Comparison of ENCODE assay signal across 1 cellular context in genomic region chr5:132905938-132906337, GRCh38.
TF ChIP-seq lines count a peak whose summit lies in the region.

No MANE protein-coding gene starts in this region.

TF ChIP-seq in HepG2, 621 proteins besides CTCF, POLR2A, EP300 and RAD21 (continued from another document and continues in another):
- TF ChIP-seq ZNF800 (CRISPR knock-in tag; IDR thresholded peaks at IDR 0.05) = no peak
- no peak for TF ChIP-seq ZNF577 (CRISPR knock-in tag; IDR thresholded peaks at IDR 0.05; ENCODE audit: borderline replicate concordance, low read depth)
- TF ChIP-seq ZNF256 (CRISPR knock-in tag; conservative IDR thresholded peaks at IDR 0.05) = no peak
- no peak for TF ChIP-seq EZH2 (conservative IDR thresholded peaks at IDR 0.05; ENCODE audit: low read depth, low read length)
- no peak for TF ChIP-seq ZNF543 (CRISPR knock-in tag; IDR thresholded peaks at IDR 0.05)
- TF ChIP-seq EHMT2 (IDR thresholded peaks at IDR 0.05; ENCODE audit: borderline replicate concordance, low read depth, low read length) = no peak
- TF ChIP-seq SOX13 (IDR thresholded peaks at IDR 0.05) = no peak
- TF ChIP-seq SOX13 (CRISPR knock-in tag; conservative IDR thresholded peaks at IDR 0.05 in 1 of 2, IDR thresholded peaks at IDR 0.05 in 1 of 2) = peak in 1 of 2 experiments; percentile 53; a peak in 1 of 4 replicates
- TF ChIP-seq ARID3A (IDR thresholded peaks at IDR 0.05; ENCODE audit: low read depth, low read length) = peak; percentile 92
- no peak for TF ChIP-seq ZNF687 (CRISPR knock-in tag; IDR thresholded peaks at IDR 0.05)
- no peak for TF ChIP-seq KLF9 (CRISPR knock-in tag; IDR thresholded peaks at IDR 0.05; ENCODE audit: low read depth)
- TF ChIP-seq KDM5B (CRISPR knock-in tag; IDR thresholded peaks at IDR 0.05; ENCODE audit: borderline replicate concordance) = no peak
- no peak for TF ChIP-seq SMARCC2 (IDR thresholded peaks at IDR 0.05)
- TF ChIP-seq MEIS2 (CRISPR knock-in tag; IDR thresholded peaks at IDR 0.05) = no peak
- TF ChIP-seq NCOR1 (IDR thresholded peaks at IDR 0.05; ENCODE audit: borderline replicate concordance, low read length) = no peak
- TF ChIP-seq MYPOP (CRISPR knock-in tag; IDR thresholded peaks at IDR 0.05) = peak; percentile 45; the same call in 1 of the 2 replicates
- peak; percentile 74 for TF ChIP-seq SAP130 (CRISPR knock-in tag; IDR thresholded peaks at IDR 0.05; ENCODE audit: low read depth)
- TF ChIP-seq SMYD3 (CRISPR knock-in tag; IDR thresholded peaks at IDR 0.05) = no peak
- TF ChIP-seq KLF15 (CRISPR knock-in tag; IDR thresholded peaks at IDR 0.05; ENCODE audit: borderline replicate concordance) = no peak
- TF ChIP-seq KAT7 (CRISPR knock-in tag; IDR thresholded peaks at IDR 0.05; ENCODE audit: borderline replicate concordance) = no peak
- TF ChIP-seq FOXA3 (CRISPR knock-in tag; IDR thresholded peaks at IDR 0.05) = peak; percentile 95
- TF ChIP-seq ZNF646 (CRISPR knock-in tag; IDR thresholded peaks at IDR 0.05) = no peak
- no peak for TF ChIP-seq SNAPC4 (CRISPR knock-in tag; IDR thresholded peaks at IDR 0.05)
- TF ChIP-seq ZNF777 (CRISPR knock-in tag; IDR thresholded peaks at IDR 0.05) = no peak
- TF ChIP-seq ZMAT5 (CRISPR knock-in tag; IDR thresholded peaks at IDR 0.05; ENCODE audit: borderline replicate concordance, low read depth) = no peak
- TF ChIP-seq MXI1 (IDR thresholded peaks at IDR 0.05; ENCODE audit: borderline replicate concordance, low read depth, low read length) = peak; percentile 58; the same call in 1 of the 3 replicates
- TF ChIP-seq AKNA (CRISPR knock-in tag; IDR thresholded peaks at IDR 0.05; ENCODE audit: borderline replicate concordance) = no peak
- TF ChIP-seq ZFP36L1 (CRISPR knock-in tag; IDR thresholded peaks at IDR 0.05) = 0 out of 2 replicates have a peak, but pooled peaks have one; percentile 46
